In the genomic region with DNA sequence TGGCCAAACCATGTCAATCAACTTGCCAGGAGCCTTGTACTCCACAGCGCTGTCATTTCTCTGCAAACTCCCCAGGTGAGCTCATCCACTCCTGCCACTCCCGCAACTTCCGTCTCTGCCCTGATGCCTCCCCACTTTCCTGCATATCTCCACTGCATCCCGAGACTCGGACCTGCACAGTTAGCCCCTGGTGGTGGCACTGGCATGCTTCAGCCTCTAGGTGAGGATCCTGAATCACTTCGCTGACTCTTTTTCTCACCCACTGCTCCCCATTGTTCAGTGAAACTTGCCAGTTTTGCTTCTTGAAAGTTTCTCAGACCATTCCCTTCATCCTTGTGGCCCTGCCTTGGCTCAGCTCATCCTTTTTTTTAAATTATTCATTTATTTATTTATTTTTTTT, we compare ENCODE assay signal across 1 cellular context.
TF ChIP-seq lines count a peak whose summit lies in the region.

No MANE protein-coding gene starts in this region.

TF ChIP-seq in K562, 482 proteins besides CTCF, POLR2A, EP300 and RAD21:
- TF ChIP-seq SMARCA4 (IDR thresholded peaks at IDR 0.05) = no peak
- TF ChIP-seq, protein P1, sequence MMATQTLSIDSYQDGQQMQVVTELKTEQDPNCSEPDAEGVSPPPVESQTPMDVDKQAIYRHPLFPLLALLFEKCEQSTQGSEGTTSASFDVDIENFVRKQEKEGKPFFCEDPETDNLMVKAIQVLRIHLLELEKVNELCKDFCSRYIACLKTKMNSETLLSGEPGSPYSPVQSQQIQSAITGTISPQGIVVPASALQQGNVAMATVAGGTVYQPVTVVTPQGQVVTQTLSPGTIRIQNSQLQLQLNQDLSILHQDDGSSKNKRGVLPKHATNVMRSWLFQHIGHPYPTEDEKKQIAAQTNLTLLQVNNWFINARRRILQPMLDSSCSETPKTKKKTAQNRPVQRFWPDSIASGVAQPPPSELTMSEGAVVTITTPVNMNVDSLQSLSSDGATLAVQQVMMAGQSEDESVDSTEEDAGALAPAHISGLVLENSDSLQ (IDR thresholded peaks at IDR 0.05) = peak; percentile 53; the same call in 1 of the 2 replicates
- TF ChIP-seq PHB (CRISPR knock-in tag; IDR thresholded peaks at IDR 0.05) = no peak
TF ChIP-seq in K562: peak in this region for 1.
